In genomic region chr9:99162759-99163364, GRCh38 we compare ENCODE assay signal across 8 cellular contexts. TPM values are rescaled to one million over a fixed set of nuclear protein-coding genes. Genes with fewer than 3 reads are reported as not detected.
DNase-seq lines count a peak whose midpoint lies in the region; FAIRE-seq and TF ChIP-seq lines count a peak whose summit lies in the region.

No MANE protein-coding gene starts in this region.

- H3K4me1 Mint-ChIP-seq in activated CD4-positive, alpha-beta memory T cell treated with anti-CD3 and anti-CD28 coated beads for 36 hours (ENCODE audit: low read depth): peaks cover 10% of the 10 kb centered on the region
- peaks cover 27% of the 10 kb centered on the region for H3K4me1 Mint-ChIP-seq in activated CD4-positive, alpha-beta memory T cell treated with anti-CD3 and anti-CD28 coated beads, Interleukin-2, amount 10 ng/mL, durations not matched to agents 7 days and 5 days

- peak; percentile 89 for FAIRE-seq in GM19239 (lab: Jason Lieb, UNC)

- POLR2A ChIA-PET in activated CD4-positive, alpha-beta memory T cell treated with anti-CD3 and anti-CD28 coated beads for 36 hours (lab: Charles Lee): no interaction called here
- POLR2A ChIA-PET in activated CD4-positive, alpha-beta memory T cell treated with anti-CD3 and anti-CD28 coated beads, Interleukin-2, amount 10 ng/mL, durations not matched to agents 7 days and 5 days (lab: Charles Lee): no interaction called here

- no peaks in the 10 kb centered on the region for H3K4me1 ChIP-seq in BE2C

- no peaks in the 10 kb centered on the region for H3K9me3 Mint-ChIP-seq in activated CD4-positive, alpha-beta memory T cell treated with anti-CD3 and anti-CD28 coated beads for 36 hours
- no peaks in the 10 kb centered on the region for H3K9me3 Mint-ChIP-seq in activated CD4-positive, alpha-beta memory T cell treated with anti-CD3 and anti-CD28 coated beads, Interleukin-2, amount 10 ng/mL, durations not matched to agents 7 days and 5 days

- H3K4me3 Mint-ChIP-seq in activated CD4-positive, alpha-beta memory T cell treated with anti-CD3 and anti-CD28 coated beads for 36 hours: no peak overlapping the region
- no peak overlapping the region for H3K4me3 Mint-ChIP-seq in activated CD4-positive, alpha-beta memory T cell treated with anti-CD3 and anti-CD28 coated beads, Interleukin-2, amount 10 ng/mL, durations not matched to agents 7 days and 5 days

- peaks cover 4% of the 10 kb centered on the region for H3K27me3 Mint-ChIP-seq in activated CD4-positive, alpha-beta memory T cell treated with anti-CD3 and anti-CD28 coated beads for 36 hours
- H3K27me3 Mint-ChIP-seq in activated CD4-positive, alpha-beta memory T cell treated with anti-CD3 and anti-CD28 coated beads, Interleukin-2, amount 10 ng/mL, durations not matched to agents 7 days and 5 days: peaks cover 27% of the 10 kb centered on the region

- TF ChIP-seq CTCF in BE2C (IDR thresholded peaks at IDR 0.05; ENCODE audit: low read depth, low read length): peak; percentile 71

- H3K36me3 Mint-ChIP-seq in activated CD4-positive, alpha-beta memory T cell treated with anti-CD3 and anti-CD28 coated beads for 36 hours: no peaks in the 10 kb centered on the region
- H3K36me3 Mint-ChIP-seq in activated CD4-positive, alpha-beta memory T cell treated with anti-CD3 and anti-CD28 coated beads, Interleukin-2, amount 10 ng/mL, durations not matched to agents 7 days and 5 days (ENCODE audit: low read depth): no peaks in the 10 kb centered on the region

- intact Hi-C loops in activated CD4-positive, alpha-beta memory T cell treated with anti-CD3 and anti-CD28 coated beads for 36 hours (cut with micrococcal nuclease): loop anchor here (2.0 kb wide), 1 partner anchor 22 kb away; no protein-coding TSS in a partner anchor

- no peaks in the 10 kb centered on the region for H3K27me3 ChIP-seq in BE2C

- no peaks in the 10 kb centered on the region for H3K36me3 ChIP-seq in BE2C

- CTCF ChIA-PET in activated CD4-positive, alpha-beta memory T cell treated with anti-CD3 and anti-CD28 coated beads for 36 hours (lab: Charles Lee): interaction anchor here (0.6 to 3.9 kb wide), 11 partner anchors 9 to 1164 kb away, joined by 3 to 35 read pairs (median 3); no protein-coding TSS in a partner anchor
- CTCF ChIA-PET in activated CD4-positive, alpha-beta memory T cell treated with anti-CD3 and anti-CD28 coated beads, Interleukin-2, amount 10 ng/mL, durations not matched to agents 7 days and 5 days (lab: Charles Lee): interaction anchor here (0.7 to 3.1 kb wide), 10 partner anchors 13 to 1059 kb away, joined by 3 to 18 read pairs (median 4); partner anchors contain the start of gene SEC61B

- no peak overlapping the region for H3K4me3 ChIP-seq in BE2C (ENCODE audit: low read depth, low read length)

- DNase-seq in BE2C (no peak), GM19239 (ENCODE audit: insufficient read length, low spot score) (no peak), NCI-H2196 treated with DMSO at 0.1 percent for 48 hours (lab: John Stamatoyannopoulos, UW; ENCODE audit: unreplicated experiment) (peak; percentile 15), cerebellar cortex (ENCODE audit: low spot score) (peak; percentile 62), middle frontal gyrus (ENCODE audit: extremely low spot score, low spot score) (peak; percentile 32), germinal center (ENCODE audit: low spot score) (no peak)
- no peak for DNase-seq in activated CD4-positive, alpha-beta memory T cell treated with anti-CD3 and anti-CD28 coated beads for 36 hours
- no peak for DNase-seq in activated CD4-positive, alpha-beta memory T cell treated with anti-CD3 and anti-CD28 coated beads, Interleukin-2, amount 10 ng/mL, durations not matched to agents 7 days and 5 days

- no peak overlapping the region for H3K27ac Mint-ChIP-seq in activated CD4-positive, alpha-beta memory T cell treated with anti-CD3 and anti-CD28 coated beads for 36 hours
- no peak overlapping the region for H3K27ac Mint-ChIP-seq in activated CD4-positive, alpha-beta memory T cell treated with anti-CD3 and anti-CD28 coated beads, Interleukin-2, amount 10 ng/mL, durations not matched to agents 7 days and 5 days

- no peaks in the 10 kb centered on the region for H3K9me3 ChIP-seq in BE2C

RNA-seq across cellular contexts. Expression of gene TGFBR1, which starts 57.9 kb away (rescaled TPM):
- polyA plus RNA-seq in BE2C (2012; ENCODE audit: insufficient read depth, insufficient read length, low read depth): 3.2 TPM
- 10 to 100 TPM; 25.4 to 26.3 TPM for total RNA-seq in activated CD4-positive, alpha-beta memory T cell treated with anti-CD3 and anti-CD28 coated beads for 36 hours
- 10 to 100 TPM; 57.4 to 58.5 TPM for total RNA-seq in activated CD4-positive, alpha-beta memory T cell treated with anti-CD3 and anti-CD28 coated beads, Interleukin-2, amount 10 ng/mL, durations not matched to agents 7 days and 5 days

RNA-seq across cellular contexts. Expression of gene ALG2, which starts 58.9 kb away (rescaled TPM):
- polyA plus RNA-seq in BE2C (2012; ENCODE audit: insufficient read depth, insufficient read length, low read depth): 77.9 TPM
- 10 to 100 TPM; 18.6 to 20.8 TPM for total RNA-seq in activated CD4-positive, alpha-beta memory T cell treated with anti-CD3 and anti-CD28 coated beads for 36 hours
- 10 to 100 TPM; 30.0 to 31.9 TPM for total RNA-seq in activated CD4-positive, alpha-beta memory T cell treated with anti-CD3 and anti-CD28 coated beads, Interleukin-2, amount 10 ng/mL, durations not matched to agents 7 days and 5 days

RNA-seq across cellular contexts. Expression of gene SEC61B, which starts 59.2 kb away (rescaled TPM):
- 283 TPM for polyA plus RNA-seq in BE2C (2012; ENCODE audit: insufficient read depth, insufficient read length, low read depth)
- total RNA-seq in activated CD4-positive, alpha-beta memory T cell treated with anti-CD3 and anti-CD28 coated beads for 36 hours: 100 to 1,000 TPM; 161 to 166 TPM
- total RNA-seq in activated CD4-positive, alpha-beta memory T cell treated with anti-CD3 and anti-CD28 coated beads, Interleukin-2, amount 10 ng/mL, durations not matched to agents 7 days and 5 days: 100 to 1,000 TPM; 148 to 165 TPM

Comparison
In these comparisons a context has a peak if more than half of its experiments do, and no peak if none do; other contexts are left out.
1. DNase-seq: peak in NCI-H2196 treated with DMSO at 0.1 percent for 48 hours (single experiment), cerebellar cortex (single experiment) and middle frontal gyrus (single experiment); none in BE2C (single experiment), GM19239 (single experiment), germinal center (single experiment), activated CD4-positive, alpha-beta memory T cell treated with anti-CD3 and anti-CD28 coated beads for 36 hours (single experiment) and activated CD4-positive, alpha-beta memory T cell treated with anti-CD3 and anti-CD28 coated beads, Interleukin-2, amount 10 ng/mL, durations not matched to agents 7 days and 5 days (single experiment).